In genomic region chr21:44709426-44710293, GRCh38 we compare ENCODE assay signal across 9 cellular contexts. TPM values are rescaled to one million over a fixed set of nuclear protein-coding genes. Genes with fewer than 3 reads are reported as not detected.
DNase-seq lines count a peak whose midpoint lies in the region; ATAC-seq, FAIRE-seq and TF ChIP-seq lines count a peak whose summit lies in the region.
"Had no signal": no experiment of that assay in that cellular context is flagged by ENCODE, and none has a peak within 500 bp of the region (broad histone marks: within the 10 kb centered on the region; RNA-seq: fewer than 3 reads in every experiment).

No MANE protein-coding gene starts in this region.

- H2BK12ac ChIP-seq in H1 (ENCODE audit: low read depth, low read length) = peak overlapping the region; percentile 98

- H3K4me3 ChIP-seq in HUES64 (ENCODE audit: low read length) = peak overlapping the region; percentile 42
- peak overlapping the region; percentile 25 to 58 (median 40); a peak in 7 of 8 replicates for H3K4me3 ChIP-seq in H1 (ENCODE audit: extremely low read depth in 1 of 4, insufficient read depth in 2 of 4, low read depth in 3 of 4, low read length in 4 of 4)

- H2AFZ ChIP-seq in H1 (ENCODE audit: low read length) = no peak overlapping the region

- H3K36me3 ChIP-seq in HUES64 (ENCODE audit: insufficient read depth, low read length) (no peaks in the 10 kb centered on the region), H1 (ENCODE audit: control insufficient read depth in 2 of 4, insufficient read depth in 4 of 4, low read length in 3 of 4) (no peaks in the 10 kb centered on the region)

- peak overlapping the region; percentile 91 to 93 for H3K4me2 ChIP-seq in H1 (ENCODE audit: insufficient read depth in 1 of 2, low read depth in 2 of 2, low read length in 2 of 2)

- peak overlapping the region; percentile 74 for H3K4ac ChIP-seq in H1 (replicated peaks; ENCODE audit: insufficient read length, low read depth, low read length)

- no peak for ATAC-seq in HG03442 (IDR thresholded peaks at IDR 0.05; ENCODE audit: unreplicated experiment)

- WGBS in HUES64 = 2% methylated on average over 43 of the region's 45 CpGs
- WGBS in H1 (ENCODE audit: extremely low coverage in 1 of 2, insufficient coverage in 1 of 2, insufficient read length in 1 of 2, insufficient replicate concordance in 2 of 2, low coverage in 1 of 2, low lambda C conversion rate in 2 of 2, missing lambda C conversion rate in 1 of 2), 2 experiments = 4% methylated on average over 38 of the region's 45 CpGs; no CpG with 5 or more reads in 1 of the 2 experiments

- H3K4me1 ChIP-seq in HUES64 (ENCODE audit: insufficient read depth, low read length) = peaks cover 46% of the 10 kb centered on the region
- peaks cover 0 to 58% (median 44%) of the 10 kb centered on the region in 4 experiments; a peak in 6 of 7 replicates for H3K4me1 ChIP-seq in H1 (replicated peaks in 1 of 4; ENCODE audit: control insufficient read depth in 3 of 4, insufficient read depth in 4 of 4, low read length in 3 of 4)

- no peak overlapping the region; the same call in 1 of the 2 replicates for H3K9ac ChIP-seq in HUES64 (ENCODE audit: low read depth, low read length)
- H3K9ac ChIP-seq in H1 (replicated peaks in 1 of 4; ENCODE audit: extremely low read depth in 1 of 4, low read depth in 3 of 4, low read length in 3 of 4) = no peak overlapping the region

- H3K79me2 ChIP-seq in H1 (ENCODE audit: control insufficient read depth in 1 of 2, insufficient read depth in 2 of 2, low read length in 2 of 2) = no peaks in the 10 kb centered on the region

- no peak for TF ChIP-seq CTCF in H1 (IDR thresholded peaks at IDR 0.05; ENCODE audit: control extremely low read depth in 1 of 3, insufficient read depth in 1 of 3, low read depth in 1 of 3, low read length in 3 of 3)

- H3K27ac ChIP-seq in HUES64 (ENCODE audit: low read depth, low read length) (no peak overlapping the region), H1 (ENCODE audit: low read depth, low read length) (no peak overlapping the region)

- peaks cover 47% of the 10 kb centered on the region for H3K23me2 ChIP-seq in H1 (ENCODE audit: low read depth, low read length)

- H3K9me3 ChIP-seq in HUES64 (ENCODE audit: insufficient read depth, low read depth, low read length) = no peaks in the 10 kb centered on the region
- no peaks in the 10 kb centered on the region for H3K9me3 ChIP-seq in H1 (ENCODE audit: insufficient read depth in 2 of 2, low read depth in 1 of 2, low read length in 1 of 2)

- H3K23ac ChIP-seq in H1 (ENCODE audit: insufficient read length) = no peak overlapping the region

- H3K27me3 ChIP-seq in HUES64 (ENCODE audit: insufficient read depth, low read length) (peaks cover 91% of the 10 kb centered on the region), H1 (replicated peaks in 1 of 4; ENCODE audit: control insufficient read depth in 3 of 4, extremely low read depth in 1 of 4, insufficient read depth in 3 of 4, low read length in 3 of 4) (peaks cover 24 to 75% (median 68%) of the 10 kb centered on the region in 4 experiments)

- no peak for TF ChIP-seq EP300 in H1 (IDR thresholded peaks at IDR 0.05; ENCODE audit: borderline replicate concordance in 1 of 2, low read depth in 2 of 2, low read length in 2 of 2)

- H3K14ac ChIP-seq in H1 (ENCODE audit: insufficient read length) = no peak overlapping the region

- H2BK5ac ChIP-seq in H1 (ENCODE audit: low read depth, low read length) = peak overlapping the region; percentile 89; the same call in 1 of the 2 replicates

- peak overlapping the region; percentile 94 for H2BK120ac ChIP-seq in H1 (replicated peaks; ENCODE audit: low read depth, low read length)

- CTCF ChIA-PET in H1 (lab: Charles Lee; ENCODE audit: partially characterized antibody) = interaction anchor here (0.8 to 2.5 kb wide), 13 partner anchors 8 to 211 kb away, joined by 3 to 10 read pairs (median 4); partner anchors contain the start of genes ITGB2 and KRTAP10-12

- peak overlapping the region; percentile 95 for H3K18ac ChIP-seq in H1 (ENCODE audit: extremely low read depth, low read length)

- no peak for TF ChIP-seq POLR2A in H1 (IDR thresholded peaks at IDR 0.05; ENCODE audit: control extremely low read depth in 1 of 2, low read depth in 2 of 2, low read length in 2 of 2)

- peak overlapping the region; percentile 88; the same call in 1 of the 2 replicates for H2BK15ac ChIP-seq in H1 (ENCODE audit: low read length)

- H2AK5ac ChIP-seq in H1 (ENCODE audit: low read depth, low read length) = peak overlapping the region; percentile 82; the same call in 1 of the 2 replicates

- peak overlapping the region; percentile 25 for H4K5ac ChIP-seq in H1 (ENCODE audit: insufficient read length, low read depth, low read length)

- DNase-seq in NCI-H510A (lab: John Stamatoyannopoulos, UW) = peak; percentile 51
- DNase-seq in H1 (ENCODE audit: low read depth in 1 of 2, low spot score in 2 of 2) = peak in 1 of 2 experiments; percentile 49
- peak; percentile 4 for DNase-seq in non-pigmented ciliary epithelial cell (ENCODE audit: low read depth)
- no peak for DNase-seq in effector CD4-positive, alpha-beta T cell
- no peak for DNase-seq in DMS114 treated with DMSO at 0.1 percent for 48 hours (lab: John Stamatoyannopoulos, UW; ENCODE audit: unreplicated experiment)
- DNase-seq: NCI-H1048 had no signal

- H3K79me1 ChIP-seq in H1 (ENCODE audit: low read depth, low read length) = peaks cover 3% of the 10 kb centered on the region; the same call in 1 of the 2 replicates

- TF ChIP-seq RAD21 in H1 (IDR thresholded peaks at IDR 0.05 in 1 of 2, conservative IDR thresholded peaks at IDR 0.05 in 1 of 2; ENCODE audit: low read depth in 2 of 2, low read length in 2 of 2) = no peak

- peak overlapping the region; percentile 84 for H4K91ac ChIP-seq in H1 (replicated peaks; ENCODE audit: insufficient read length, low read length)

- POLR2A ChIA-PET in H1 (lab: Charles Lee; ENCODE audit: partially characterized antibody) = interaction anchor here (0.5 to 1.7 kb wide), 6 partner anchors 10 to 230 kb away, joined by 3 to 6 read pairs (median 3); partner anchors contain the start of genes KRTAP10-12 and SLX9

- FAIRE-seq in H1 (lab: Jason Lieb, UNC) = no peak

- H3K56ac ChIP-seq in H1 (replicated peaks; ENCODE audit: insufficient read length, low read depth, low read length) = no peak overlapping the region

- H4K20me1 ChIP-seq in H1 (replicated peaks in 1 of 2; ENCODE audit: control insufficient read depth in 1 of 2, insufficient read depth in 2 of 2, low read length in 2 of 2) = peaks cover 0 to 2% of the 10 kb centered on the region in 2 experiments

- H2BK20ac ChIP-seq in H1 (ENCODE audit: low read length) = peak overlapping the region; percentile 99; the same call in 1 of the 2 replicates

- peak overlapping the region; percentile 63; the same call in 1 of the 2 replicates for H4K8ac ChIP-seq in H1 (ENCODE audit: extremely low read depth, insufficient read depth, low read length)

RNA-seq across cellular contexts. Expression of gene TSPEAR, which starts 1.7 kb away (rescaled TPM):
- 0.35 TPM for polyA plus RNA-seq in HUES64 (2013, experiment 1 of 2)
- 0.38 TPM for polyA plus RNA-seq in HUES64 (2013, experiment 2 of 2)
- total RNA-seq in H1 (2021; fragmentation: NEBNext Ultra II Directional; extraction: Animal tissue kit (Norgen Biotek cat#: 25700)) = 0.58 and 1.1 TPM in 2 replicates
- polyA plus RNA-seq in H1 (2011; rRNA removed) = 0.89 and 1.5 TPM in 2 replicates
- polyA plus RNA-seq in H1 (2011; cell fraction: cytosol; rRNA removed) = 1.3 TPM
- 5.0 TPM for polyA plus RNA-seq in H1 (2011; cell fraction: nucleus; rRNA removed)
- 1.3 to 2.9 TPM (median 2.1 TPM) in 4 replicates for polyA plus RNA-seq in H1 (2012, experiment 1 of 2)
- polyA plus RNA-seq in H1 (2012, experiment 2 of 2) = 0.75 TPM
- polyA plus RNA-seq in H1 (2013, experiment 1 of 2) = 0.14 TPM
- 0.11 TPM for polyA plus RNA-seq in H1 (2013, experiment 2 of 2)
- polyA minus RNA-seq in H1 (2011; rRNA and poly(A)+ RNA removed) = 1.4 and 2.0 TPM in 2 replicates
- 1.2 TPM for polyA minus RNA-seq in H1 (2011; cell fraction: cytosol; rRNA and poly(A)+ RNA removed)
- 3.9 TPM for polyA minus RNA-seq in H1 (2011; cell fraction: nucleus; rRNA and poly(A)+ RNA removed)
- total RNA-seq: myocyte had no signal

RNA-seq across cellular contexts. Expression of gene KRTAP10-12, which starts 12.7 kb away (rescaled TPM):
- not detected for polyA plus RNA-seq in HUES64 (2013, experiment 1 of 2)
- polyA plus RNA-seq in HUES64 (2013, experiment 2 of 2) = not detected
- not detected in 2 replicates for total RNA-seq in H1 (2021; fragmentation: NEBNext Ultra II Directional; extraction: Animal tissue kit (Norgen Biotek cat#: 25700))
- polyA plus RNA-seq in H1 (2011; rRNA removed) = not detected in 2 replicates
- polyA plus RNA-seq in H1 (2011; cell fraction: cytosol; rRNA removed) = not detected
- not detected for polyA plus RNA-seq in H1 (2011; cell fraction: nucleus; rRNA removed)
- 0.20 to 0.44 TPM in 2 of 4 replicates, not detected in the others for polyA plus RNA-seq in H1 (2012, experiment 1 of 2)
- not detected for polyA plus RNA-seq in H1 (2012, experiment 2 of 2)
- polyA plus RNA-seq in H1 (2013, experiment 1 of 2) = not detected
- polyA plus RNA-seq in H1 (2013, experiment 2 of 2) = not detected
- not detected in 2 replicates for polyA minus RNA-seq in H1 (2011; rRNA and poly(A)+ RNA removed)
- polyA minus RNA-seq in H1 (2011; cell fraction: cytosol; rRNA and poly(A)+ RNA removed) = not detected
- not detected for polyA minus RNA-seq in H1 (2011; cell fraction: nucleus; rRNA and poly(A)+ RNA removed)
- total RNA-seq: myocyte had no signal

RNA-seq across cellular contexts. Expression of gene KRTAP12-1, which starts 27.7 kb away (rescaled TPM):
- polyA plus RNA-seq in HUES64 (2013, experiment 1 of 2) = not detected
- polyA plus RNA-seq in HUES64 (2013, experiment 2 of 2) = not detected
- total RNA-seq in H1 (2021; fragmentation: NEBNext Ultra II Directional; extraction: Animal tissue kit (Norgen Biotek cat#: 25700)) = 0.73 TPM in 1 of 2 replicates, not detected in the other
- 0.17 and 0.50 TPM in 2 replicates for polyA plus RNA-seq in H1 (2011; rRNA removed)
- not detected for polyA plus RNA-seq in H1 (2011; cell fraction: cytosol; rRNA removed)
- 0.76 TPM for polyA plus RNA-seq in H1 (2011; cell fraction: nucleus; rRNA removed)
- polyA plus RNA-seq in H1 (2012, experiment 1 of 2) = 0.49 TPM in 1 of 4 replicates, not detected in the others
- polyA plus RNA-seq in H1 (2012, experiment 2 of 2) = not detected
- 0.14 TPM for polyA plus RNA-seq in H1 (2013, experiment 1 of 2)
- polyA plus RNA-seq in H1 (2013, experiment 2 of 2) = not detected
- 2.6 and 2.8 TPM in 2 replicates for polyA minus RNA-seq in H1 (2011; rRNA and poly(A)+ RNA removed)
- polyA minus RNA-seq in H1 (2011; cell fraction: cytosol; rRNA and poly(A)+ RNA removed) = not detected
- polyA minus RNA-seq in H1 (2011; cell fraction: nucleus; rRNA and poly(A)+ RNA removed) = 5.4 TPM
- total RNA-seq: myocyte had no signal

RNA-seq across cellular contexts. Expression of gene KRTAP12-2, which starts 42.9 kb away (rescaled TPM):
- not detected for polyA plus RNA-seq in HUES64 (2013, experiment 1 of 2)
- not detected for polyA plus RNA-seq in HUES64 (2013, experiment 2 of 2)
- not detected in 2 replicates for total RNA-seq in H1 (2021; fragmentation: NEBNext Ultra II Directional; extraction: Animal tissue kit (Norgen Biotek cat#: 25700))
- polyA plus RNA-seq in H1 (2011; rRNA removed) = 0.46 and 0.50 TPM in 2 replicates
- 0.13 TPM for polyA plus RNA-seq in H1 (2011; cell fraction: cytosol; rRNA removed)
- 1.3 TPM for polyA plus RNA-seq in H1 (2011; cell fraction: nucleus; rRNA removed)
- not detected in 4 replicates for polyA plus RNA-seq in H1 (2012, experiment 1 of 2)
- polyA plus RNA-seq in H1 (2012, experiment 2 of 2) = not detected
- polyA plus RNA-seq in H1 (2013, experiment 1 of 2) = not detected
- not detected for polyA plus RNA-seq in H1 (2013, experiment 2 of 2)
- 2.9 and 4.0 TPM in 2 replicates for polyA minus RNA-seq in H1 (2011; rRNA and poly(A)+ RNA removed)
- polyA minus RNA-seq in H1 (2011; cell fraction: cytosol; rRNA and poly(A)+ RNA removed) = 1.7 TPM
- 14.5 TPM for polyA minus RNA-seq in H1 (2011; cell fraction: nucleus; rRNA and poly(A)+ RNA removed)
- total RNA-seq: myocyte had no signal

RNA-seq across cellular contexts. Expression of gene KRTAP12-3, which starts 51.9 kb away (rescaled TPM):
- polyA plus RNA-seq in HUES64 (2013, experiment 1 of 2) = not detected
- not detected for polyA plus RNA-seq in HUES64 (2013, experiment 2 of 2)
- total RNA-seq in H1 (2021; fragmentation: NEBNext Ultra II Directional; extraction: Animal tissue kit (Norgen Biotek cat#: 25700)) = not detected in 2 replicates
- not detected in 2 replicates for polyA plus RNA-seq in H1 (2011; rRNA removed)
- polyA plus RNA-seq in H1 (2011; cell fraction: cytosol; rRNA removed) = not detected
- polyA plus RNA-seq in H1 (2011; cell fraction: nucleus; rRNA removed) = not detected
- polyA plus RNA-seq in H1 (2012, experiment 1 of 2) = not detected in 4 replicates
- not detected for polyA plus RNA-seq in H1 (2012, experiment 2 of 2)
- polyA plus RNA-seq in H1 (2013, experiment 1 of 2) = not detected
- polyA plus RNA-seq in H1 (2013, experiment 2 of 2) = not detected
- not detected in 2 replicates for polyA minus RNA-seq in H1 (2011; rRNA and poly(A)+ RNA removed)
- polyA minus RNA-seq in H1 (2011; cell fraction: cytosol; rRNA and poly(A)+ RNA removed) = not detected
- not detected for polyA minus RNA-seq in H1 (2011; cell fraction: nucleus; rRNA and poly(A)+ RNA removed)
- total RNA-seq: myocyte had no signal

Comparison
In these comparisons a context has a peak if more than half of its experiments do, and no peak if none do; other contexts are left out.
1. DNase-seq: peak in NCI-H510A (single experiment) and non-pigmented ciliary epithelial cell (single experiment); none in effector CD4-positive, alpha-beta T cell (single experiment) and DMS114 treated with DMSO at 0.1 percent for 48 hours (single experiment).